In the genomic region with DNA sequence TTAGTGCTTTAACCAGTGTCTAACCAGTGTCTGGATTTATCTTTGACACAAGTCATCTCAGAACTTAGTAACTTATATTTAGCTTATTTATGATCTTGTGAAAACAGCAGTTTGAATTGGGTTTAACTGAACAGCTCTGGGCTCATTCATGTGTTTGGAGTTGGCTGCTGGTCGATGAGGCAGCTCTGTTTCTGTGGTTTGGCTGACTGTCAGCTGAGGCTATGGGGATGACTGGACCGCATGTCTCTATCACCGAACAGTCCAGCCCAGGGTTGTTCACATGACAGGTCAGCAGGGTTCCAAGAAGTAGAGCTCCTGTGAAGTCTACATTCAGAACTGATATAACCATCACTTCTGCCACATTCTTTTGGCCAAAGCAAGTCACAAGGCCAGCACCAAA, we compare ENCODE assay signal across 8 cellular contexts. TPM values are rescaled to one million over a fixed set of nuclear protein-coding genes. Genes with fewer than 3 reads are reported as not detected.
DNase-seq lines count a peak whose midpoint lies in the region; ATAC-seq, FAIRE-seq and TF ChIP-seq lines count a peak whose summit lies in the region.

No MANE protein-coding gene starts in this region.

- no peaks in the 10 kb centered on the region for H4K20me1 ChIP-seq in MM.1S (ENCODE audit: insufficient read depth, low read length)

- no peak overlapping the region for H3K4me2 ChIP-seq in MM.1S (ENCODE audit: low read depth, low read length)

- no peak overlapping the region for H3K9ac ChIP-seq in MM.1S (ENCODE audit: low read length)

- H3K9me3 ChIP-seq in small intestine (ENCODE audit: control insufficient read depth, low read depth) (no peaks in the 10 kb centered on the region), MM.1S (replicated peaks; ENCODE audit: insufficient read depth, low read length) (no peaks in the 10 kb centered on the region)

- no peak overlapping the region for H3K4me3 Mint-ChIP-seq in central memory CD8-positive, alpha-beta T cell
- H3K4me3 Mint-ChIP-seq in activated naive CD4-positive, alpha-beta T cell treated with anti-CD3 and anti-CD28 coated beads for 36 hours, result no peak overlapping the region

- 50 to 76% (median 51%) methylated on average over 3 of the region's 3 CpGs for WGBS in small intestine, 3 donors

- H3K27ac Mint-ChIP-seq in central memory CD8-positive, alpha-beta T cell (ENCODE audit: low read depth), result peak overlapping the region; percentile 15
- H3K27ac Mint-ChIP-seq in activated naive CD4-positive, alpha-beta T cell treated with anti-CD3 and anti-CD28 coated beads for 36 hours, result no peak overlapping the region

- H3F3A ChIP-seq in MM.1S (ENCODE audit: insufficient read depth, low read length), result no peaks in the 10 kb centered on the region

- H3K4me1 ChIP-seq in small intestine (ENCODE audit: control insufficient read depth in 2 of 2, insufficient read depth in 1 of 2, low read depth in 1 of 2, low read length in 1 of 2), result no peaks in the 10 kb centered on the region
- no peaks in the 10 kb centered on the region for H3K4me1 ChIP-seq in MM.1S (ENCODE audit: low read length)

- H3K27ac ChIP-seq in small intestine (ENCODE audit: low read depth in 1 of 2, low read length in 1 of 2) (peak overlapping the region in 1 of 2 donors; percentile 40), MM.1S (ENCODE audit: low read length) (no peak overlapping the region)

- CTCF ChIA-PET in activated naive CD4-positive, alpha-beta T cell treated with anti-CD3 and anti-CD28 coated beads for 36 hours (lab: Charles Lee), result interaction anchor here (0.6 kb wide), 1 partner anchor 170 kb away, joined by 3 read pairs; no protein-coding TSS in a partner anchor

- DNase-seq in ELR (ENCODE audit: low read depth) (peak; percentile 93), small intestine (peak; percentile 1), MM.1S (no peak)
- DNase-seq in central memory CD8-positive, alpha-beta T cell (ENCODE audit: low spot score in 2 of 2), result no peak
- no peak for DNase-seq in activated naive CD4-positive, alpha-beta T cell treated with anti-CD3 and anti-CD28 coated beads for 36 hours
- DNase-seq in stimulated activated CD4-positive, alpha-beta T cell treated with anti-CD3 and anti-CD28 coated beads, Interleukin-2, amount 100 ng/mL, for 24 hours, result no peak

- intact Hi-C loops in activated naive CD4-positive, alpha-beta T cell treated with anti-CD3 and anti-CD28 coated beads for 36 hours (cut with micrococcal nuclease), result loop anchor here (1.0 kb wide), 1 partner anchor 28 kb away; no protein-coding TSS in a partner anchor

- no peaks in the 10 kb centered on the region for H3K9me2 ChIP-seq in MM.1S (replicated peaks; ENCODE audit: insufficient read depth, low read length)

- ATAC-seq in GM21390 (IDR thresholded peaks at IDR 0.05; ENCODE audit: unreplicated experiment), result peak; percentile 92
- peak; percentile 81 for ATAC-seq in HG03469 (IDR thresholded peaks at IDR 0.05; ENCODE audit: unreplicated experiment)
- ATAC-seq in central memory CD8-positive, alpha-beta T cell (replicated peaks; ENCODE audit: extremely low read depth, poor library complexity, severe bottlenecking), result no peak

- H3K27me3 Mint-ChIP-seq in central memory CD8-positive, alpha-beta T cell, result no peaks in the 10 kb centered on the region
- H3K27me3 Mint-ChIP-seq in activated naive CD4-positive, alpha-beta T cell treated with anti-CD3 and anti-CD28 coated beads for 36 hours (ENCODE audit: low read depth), result no peaks in the 10 kb centered on the region

- no peak for FAIRE-seq in small intestine (lab: Jason Lieb, UNC)

- no peaks in the 10 kb centered on the region for H3K9me3 Mint-ChIP-seq in central memory CD8-positive, alpha-beta T cell
- H3K9me3 Mint-ChIP-seq in activated naive CD4-positive, alpha-beta T cell treated with anti-CD3 and anti-CD28 coated beads for 36 hours, result no peaks in the 10 kb centered on the region

- H3K4me1 Mint-ChIP-seq in central memory CD8-positive, alpha-beta T cell, result no peaks in the 10 kb centered on the region
- H3K4me1 Mint-ChIP-seq in activated naive CD4-positive, alpha-beta T cell treated with anti-CD3 and anti-CD28 coated beads for 36 hours (ENCODE audit: low read depth), result no peaks in the 10 kb centered on the region

- no peaks in the 10 kb centered on the region for H3K27me3 ChIP-seq in small intestine (ENCODE audit: control insufficient read depth in 2 of 2, insufficient read depth in 2 of 2, low read length in 2 of 2)
- H3K27me3 ChIP-seq in MM.1S (replicated peaks; ENCODE audit: insufficient read depth, low read length), result no peaks in the 10 kb centered on the region

- H2AFZ ChIP-seq in MM.1S (ENCODE audit: low read length), result no peak overlapping the region

- H3K36me3 Mint-ChIP-seq in central memory CD8-positive, alpha-beta T cell (ENCODE audit: insufficient read depth), result no peaks in the 10 kb centered on the region
- H3K36me3 Mint-ChIP-seq in activated naive CD4-positive, alpha-beta T cell treated with anti-CD3 and anti-CD28 coated beads for 36 hours (ENCODE audit: low read depth), result no peaks in the 10 kb centered on the region

- no peaks in the 10 kb centered on the region for H3K36me3 ChIP-seq in small intestine (ENCODE audit: control insufficient read depth in 2 of 2, insufficient read depth in 2 of 2, low read length in 2 of 2)
- no peaks in the 10 kb centered on the region for H3K36me3 ChIP-seq in MM.1S (replicated peaks; ENCODE audit: insufficient read depth, low read length)

- H3K79me2 ChIP-seq in MM.1S (ENCODE audit: low read length), result no peaks in the 10 kb centered on the region

- no peak overlapping the region for H3K4me3 ChIP-seq in small intestine (ENCODE audit: low read depth in 1 of 2, low read length in 2 of 2)
- H3K4me3 ChIP-seq in MM.1S (ENCODE audit: low read length), result no peak overlapping the region

- no peak for TF ChIP-seq CTCF in MM.1S (IDR thresholded peaks at IDR 0.05; ENCODE audit: low read length)

RNA-seq across cellular contexts. Expression of gene C21orf91, which starts 29.1 kb away (rescaled TPM):
- 1 to 10 TPM; 1.8 to 2.2 (median 2.0) TPM for polyA plus RNA-seq in small intestine
- total RNA-seq in activated naive CD4-positive, alpha-beta T cell treated with anti-CD3 and anti-CD28 coated beads for 36 hours, result 10 to 100 TPM; 25.6 to 25.8 TPM

Comparison
In these comparisons a context has a peak if more than half of its experiments do, and no peak if none do; other contexts are left out.
1. DNase-seq: peak in ELR (single experiment) and small intestine (single experiment); none in central memory CD8-positive, alpha-beta T cell (0 of 2), activated naive CD4-positive, alpha-beta T cell treated with anti-CD3 and anti-CD28 coated beads for 36 hours (single experiment), MM.1S (single experiment) and stimulated activated CD4-positive, alpha-beta T cell treated with anti-CD3 and anti-CD28 coated beads, Interleukin-2, amount 100 ng/mL, for 24 hours (0 of 2).